In the genomic region with DNA sequence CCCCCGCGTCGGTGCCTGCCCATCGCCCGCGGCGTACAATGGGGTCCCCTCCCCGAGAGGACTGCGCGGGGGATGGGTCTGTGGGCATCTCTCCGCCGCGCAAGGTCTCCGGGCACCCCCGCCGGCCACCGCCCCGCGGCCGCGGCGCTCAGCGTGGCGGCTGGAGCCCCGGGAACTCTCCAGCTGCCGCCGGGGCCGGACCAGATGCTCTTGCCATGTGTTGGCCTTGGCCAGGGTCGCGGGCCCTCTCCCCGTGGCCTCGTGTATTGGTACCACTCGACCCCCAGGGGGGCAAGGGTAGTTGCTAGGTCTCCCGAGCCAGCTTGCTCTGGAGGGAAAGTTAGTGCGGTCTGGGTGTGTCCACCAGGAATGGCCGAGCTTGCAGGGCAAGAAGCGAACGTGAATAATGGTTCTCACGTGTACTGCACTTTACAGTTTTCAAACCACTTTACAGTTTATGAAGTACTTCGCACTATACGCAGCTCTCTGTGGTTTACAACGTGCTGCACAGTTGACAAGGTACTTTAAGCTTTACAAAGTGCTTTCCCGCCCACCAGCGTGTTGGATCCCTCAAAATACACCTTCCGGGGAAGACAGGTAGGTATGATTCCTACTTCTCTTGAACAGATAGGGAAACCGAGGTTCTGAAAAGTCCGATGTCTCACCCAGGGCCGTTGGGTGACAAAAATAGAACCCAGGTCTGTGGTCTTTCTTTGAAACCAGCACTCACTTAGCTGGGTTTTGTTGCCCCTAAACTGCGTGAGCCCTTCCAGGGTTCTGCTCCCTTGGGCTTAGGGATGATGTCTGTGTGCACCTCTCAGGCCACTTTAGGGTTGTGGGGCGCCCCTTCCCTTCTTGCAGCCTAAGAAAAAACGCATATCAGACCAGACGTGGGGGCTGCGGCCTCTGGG, we compare ENCODE assay signal across 8 cellular contexts. TPM values are rescaled to one million over a fixed set of nuclear protein-coding genes. Genes with fewer than 3 reads are reported as not detected.
A peak's percentile ranks its signal among the peaks of the same experiment; 100 is the strongest.
DNase-seq lines count a peak whose midpoint lies in the region; ATAC-seq, FAIRE-seq and TF ChIP-seq lines count a peak whose summit lies in the region.

No MANE protein-coding gene starts in this region.

- H3K79me2 ChIP-seq in OCI-LY3 (ENCODE audit: low read length): peaks cover 10% of the 10 kb centered on the region
- H3K79me2 ChIP-seq in trophoblast cell (ENCODE audit: control insufficient read depth, insufficient read depth, low read length, poor library complexity): no peaks in the 10 kb centered on the region

- no peak overlapping the region for H4K12ac ChIP-seq in trophoblast cell (ENCODE audit: low read depth, low read length)

- H2AFZ ChIP-seq in OCI-LY3 (ENCODE audit: low read depth, low read length) (no peak overlapping the region), trophoblast cell (ENCODE audit: insufficient read depth, low read length, poor library complexity) (no peak overlapping the region)

- no peak for DNase-seq in GM12891 (ENCODE audit: insufficient read length, low spot score)
- peak in 1 of 2 donors; percentile 43 for DNase-seq in trophoblast cell
- DNase-seq in SK-N-DZ (ENCODE audit: low spot score): no peak
- DNase-seq in CD1c-positive myeloid dendritic cell (ENCODE audit: extremely low spot score): no peak
- DNase-seq in epidermal melanocyte (ENCODE audit: insufficient read length, low spot score): no peak

- no peak overlapping the region for H4K8ac ChIP-seq in trophoblast cell (ENCODE audit: low read depth, low read length)

- H2BK5ac ChIP-seq in trophoblast cell (ENCODE audit: low read depth, low read length, poor library complexity): no peak overlapping the region

- no peak for ATAC-seq in HG03378 (IDR thresholded peaks at IDR 0.05; ENCODE audit: unreplicated experiment)

- no peaks in the 10 kb centered on the region for H3K79me1 ChIP-seq in trophoblast cell (ENCODE audit: low read length)

- no peak overlapping the region for H3K4ac ChIP-seq in trophoblast cell (ENCODE audit: low read depth, low read length)

- H3K4me2 ChIP-seq in OCI-LY3 (ENCODE audit: low read length) (peak overlapping the region; percentile 93), trophoblast cell (ENCODE audit: low read length) (peak overlapping the region; percentile 82)

- H3K14ac ChIP-seq in trophoblast cell (ENCODE audit: low read length): no peak overlapping the region

- no peak overlapping the region for H3K18ac ChIP-seq in trophoblast cell (ENCODE audit: low read length)

- no peak overlapping the region for H2AK5ac ChIP-seq in trophoblast cell (ENCODE audit: low read length)

- H4K20me1 ChIP-seq in OCI-LY3 (ENCODE audit: insufficient read depth, low read length): peaks cover 38% of the 10 kb centered on the region

- H3K27ac ChIP-seq in OCI-LY3 (ENCODE audit: low read length) (peak overlapping the region; percentile 59), esophagus (ENCODE audit: low read depth in 2 of 2, low read length in 1 of 2) (no peak overlapping the region), trophoblast cell (ENCODE audit: low read depth, low read length) (no peak overlapping the region)

- H3K36me3 ChIP-seq in OCI-LY3 (replicated peaks; ENCODE audit: low read depth, low read length) (no peaks in the 10 kb centered on the region), esophagus (ENCODE audit: control insufficient read depth in 2 of 2, insufficient read depth in 2 of 2, low read length in 1 of 2) (no peaks in the 10 kb centered on the region), trophoblast cell (ENCODE audit: control insufficient read depth in 1 of 2, insufficient read depth in 2 of 2, low read length in 2 of 2) (no peaks in the 10 kb centered on the region)

- H3K4me3 ChIP-seq in OCI-LY3 (ENCODE audit: low read length) (peak overlapping the region; percentile 79), esophagus (ENCODE audit: low read depth in 1 of 2, low read length in 2 of 2) (peak overlapping the region; percentile 28 to 56), trophoblast cell (ENCODE audit: low read depth, low read length) (no peak overlapping the region)

- H3K9ac ChIP-seq in OCI-LY3 (ENCODE audit: low read length) (peak overlapping the region; percentile 55), trophoblast cell (ENCODE audit: low read length) (no peak overlapping the region)

- FAIRE-seq in GM12891 (lab: Jason Lieb, UNC): peak; percentile 87

- 15 to 17% methylated on average over 49 to 53 of the region's 53 CpGs for WGBS in esophagus, 2 donors
- no CpG with 5 or more reads among the region's 53 CpGs for WGBS in trophoblast cell (ENCODE audit: extremely low coverage, insufficient coverage, insufficient read length)

- peaks cover 24% of the 10 kb centered on the region for H3K27me3 ChIP-seq in OCI-LY3 (ENCODE audit: low read depth, low read length)
- peaks cover 3 to 4% of the 10 kb centered on the region in 2 donors for H3K27me3 ChIP-seq in esophagus (ENCODE audit: control insufficient read depth in 1 of 2, insufficient read depth in 2 of 2, low read length in 2 of 2)
- H3K27me3 ChIP-seq in trophoblast cell (ENCODE audit: insufficient read depth, low read length): peaks cover 22% of the 10 kb centered on the region

- TF ChIP-seq CTCF in OCI-LY3 (IDR thresholded peaks at IDR 0.05; ENCODE audit: low read depth, low read length): no peak

- no peaks in the 10 kb centered on the region for H3K9me3 ChIP-seq in OCI-LY3 (ENCODE audit: insufficient read depth, low read length)
- H3K9me3 ChIP-seq in esophagus (ENCODE audit: control insufficient read depth in 2 of 2, insufficient read depth in 1 of 2, low read depth in 1 of 2, low read length in 1 of 2): no peaks in the 10 kb centered on the region
- peaks cover 2% of the 10 kb centered on the region for H3K9me3 ChIP-seq in trophoblast cell (ENCODE audit: insufficient read depth, low read depth, low read length)

- no peak overlapping the region for H4K91ac ChIP-seq in trophoblast cell (ENCODE audit: low read depth, low read length)

- TF ChIP-seq POLR2A in GM12891 (IDR thresholded peaks at IDR 0.05; ENCODE audit: low read depth, low read length): no peak

- H3K4me1 ChIP-seq in OCI-LY3 (ENCODE audit: low read length): peaks cover 60% of the 10 kb centered on the region
- peaks cover 0 to 5% of the 10 kb centered on the region in 2 donors for H3K4me1 ChIP-seq in esophagus (ENCODE audit: control insufficient read depth in 2 of 2, insufficient read depth in 2 of 2, low read length in 1 of 2)
- H3K4me1 ChIP-seq in trophoblast cell (ENCODE audit: control insufficient read depth in 1 of 2, insufficient read depth in 2 of 2, low read length in 2 of 2): peaks cover 0 to 2% of the 10 kb centered on the region in 2 experiments

- H2BK12ac ChIP-seq in trophoblast cell (ENCODE audit: low read length): no peak overlapping the region

- H3K23ac ChIP-seq in trophoblast cell (ENCODE audit: low read length): no peak overlapping the region

- no peak overlapping the region for H2BK120ac ChIP-seq in trophoblast cell (ENCODE audit: insufficient read depth, low read length, poor library complexity)

TF ChIP-seq in GM12891, 5 proteins besides CTCF, POLR2A, EP300 and RAD21:
- TF ChIP-seq POLR2AphosphoS5 (IDR thresholded peaks at IDR 0.05; ENCODE audit: low read depth, low read length): no peak

RNA-seq across cellular contexts. Expression of a gene that starts 1.2 kb away (rescaled TPM):
- polyA plus RNA-seq in GM12891 (2012; ENCODE audit: low read depth, missing spikeins): not detected
- under 1 TPM; 0.08 to 0.16 TPM for polyA plus RNA-seq in esophagus
- 0.74 and 0.85 TPM in 2 replicates for polyA plus RNA-seq in trophoblast cell (2013)
- 18.1 and 20.8 TPM in 2 replicates for polyA plus RNA-seq in SK-N-DZ (2014; cell fraction: cytosol; rRNA removed)
- 10.5 and 13.7 TPM in 2 replicates for polyA plus RNA-seq in SK-N-DZ (2014; cell fraction: nucleus; rRNA removed)

RNA-seq across cellular contexts. Expression of a gene that starts 58.8 kb away (rescaled TPM):
- not detected for polyA plus RNA-seq in GM12891 (2012; ENCODE audit: low read depth, missing spikeins)
- polyA plus RNA-seq in esophagus: 10 to 100 TPM; 12.8 to 29.1 TPM
- not detected in 2 replicates for polyA plus RNA-seq in trophoblast cell (2013)
- not detected in 2 replicates for polyA plus RNA-seq in SK-N-DZ (2014; cell fraction: cytosol; rRNA removed)
- polyA plus RNA-seq in SK-N-DZ (2014; cell fraction: nucleus; rRNA removed): not detected in 2 replicates
